9 cellular contexts compared by ENCODE assay signal in the genomic region with DNA sequence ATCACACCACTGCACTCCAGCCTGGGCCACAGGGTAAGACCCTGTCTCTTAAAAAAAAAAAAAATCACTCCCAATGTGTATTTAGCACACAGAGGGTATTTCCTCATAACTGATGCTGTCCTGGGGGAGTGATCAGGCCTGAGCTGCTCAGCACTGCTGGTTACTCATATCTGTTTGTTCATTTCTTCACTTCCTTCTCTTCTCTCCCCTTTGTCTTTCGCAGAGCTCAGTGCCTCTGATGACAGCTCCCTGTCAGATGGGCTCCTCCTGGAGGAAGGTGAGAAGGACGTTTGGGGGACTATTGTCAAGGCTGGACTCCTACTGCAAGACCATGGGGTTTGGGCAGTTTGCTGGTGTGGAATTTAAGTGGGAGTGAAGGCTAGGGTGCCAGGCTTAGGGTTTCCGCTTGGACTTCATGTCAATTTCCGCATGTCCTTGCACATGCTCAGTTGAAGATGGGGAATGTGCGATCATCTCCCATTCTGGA.
A peak's percentile ranks its signal among the peaks of the same experiment; 100 is the strongest.
DNase-seq lines count a peak whose midpoint lies in the region; ATAC-seq and TF ChIP-seq lines count a peak whose summit lies in the region.
"Had no signal": no experiment of that assay in that cellular context is flagged by ENCODE, and none has a peak within 500 bp of the region (broad histone marks: within the 10 kb centered on the region; RNA-seq: fewer than 3 reads in every experiment).

No MANE protein-coding gene starts in this region.

- no peak for TF ChIP-seq CTCF in GM13976 (IDR thresholded peaks at IDR 0.05; ENCODE audit: borderline replicate concordance, control extremely low read depth, extremely low read depth, insufficient read depth, missing control alignments)
- TF ChIP-seq CTCF in foreskin fibroblast (IDR thresholded peaks at IDR 0.05; ENCODE audit: low read depth, low read length): no peak

- DNase-seq in GM13976 (ENCODE audit: low spot score) (peak; percentile 75), foreskin fibroblast (peak; percentile 11 to 19), iPS-NIHi11 (ENCODE audit: low spot score) (no peak), dedifferentiated amniotic fluid mesenchymal stem cell (ENCODE audit: extremely low spot score) (no peak)
- no peak for DNase-seq in activated CD4-positive, CD25-positive, alpha-beta regulatory T cell (lab: John Stamatoyannopoulos, UW)
- DNase-seq in central memory CD4-positive, alpha-beta T cell: no peak
- DNase-seq: NCI-H2081 treated with DMSO at 0.1 percent for 48 hours had no signal

- H3K4me3 ChIP-seq in foreskin fibroblast (ENCODE audit: low read depth in 1 of 2, low read length in 2 of 2): no peak overlapping the region

- in situ Hi-C loops in GM13976 (cut with MboI; ENCODE audit: low sequenced_read_pairs, unreplicated experiment): no loop called here

- peak; percentile 74 for ATAC-seq in GM21529 (IDR thresholded peaks at IDR 0.05; ENCODE audit: unreplicated experiment)
- peak; percentile 33 for ATAC-seq in HG03558 (IDR thresholded peaks at IDR 0.05; ENCODE audit: extremely low read depth, unreplicated experiment)

Comparison
In these comparisons a context has a peak if more than half of its experiments do, and no peak if none do; other contexts are left out.
1. DNase-seq: peak in GM13976 (single experiment) and foreskin fibroblast (2 of 2); none in activated CD4-positive, CD25-positive, alpha-beta regulatory T cell (0 of 4), iPS-NIHi11 (single experiment), central memory CD4-positive, alpha-beta T cell (single experiment) and dedifferentiated amniotic fluid mesenchymal stem cell (single experiment).